In the genomic region with DNA sequence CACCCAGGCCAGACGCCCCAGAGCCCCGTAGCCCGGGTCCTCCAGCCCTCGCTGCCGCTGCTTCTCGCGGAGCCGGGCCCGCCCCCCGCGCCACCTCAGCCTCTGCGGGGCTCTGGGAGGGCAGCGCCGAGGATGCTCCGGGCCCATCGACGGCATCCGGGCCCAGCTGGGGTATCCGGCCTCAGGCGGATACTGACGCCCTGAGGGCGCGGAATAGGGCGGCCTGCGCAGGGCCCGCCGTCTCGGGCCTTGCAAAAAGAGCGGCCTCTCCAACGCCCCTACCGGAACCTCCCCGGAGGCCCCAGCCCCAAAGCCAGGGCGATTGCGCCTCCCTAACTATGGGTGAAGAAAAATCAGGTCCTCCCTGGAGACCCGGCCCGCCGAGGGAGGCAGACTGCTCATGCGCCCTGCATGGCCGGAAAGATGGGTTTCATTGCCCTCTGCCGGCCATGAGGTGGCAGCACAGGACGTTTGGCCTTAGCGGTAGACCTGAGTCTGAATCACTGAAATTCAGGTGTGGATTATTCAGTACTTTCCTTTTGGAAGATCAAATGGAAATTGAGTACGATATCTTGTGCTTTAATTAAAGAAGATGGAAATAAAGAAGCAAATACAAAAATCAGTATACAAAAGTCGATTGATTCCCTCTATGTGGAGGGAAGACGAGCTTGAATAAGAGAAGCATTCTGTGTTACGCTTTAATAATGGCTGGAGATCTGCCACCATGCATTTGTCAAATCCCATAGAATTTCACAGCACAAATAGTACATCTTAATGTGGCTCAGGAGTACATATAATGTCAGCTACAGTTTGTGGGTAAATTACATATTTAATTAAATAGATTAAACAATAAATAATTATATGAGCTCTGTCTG, we compare ENCODE assay signal across 8 cellular contexts. TPM values are rescaled to one million over a fixed set of nuclear protein-coding genes. Genes with fewer than 3 reads are reported as not detected.
DNase-seq lines count a peak whose midpoint lies in the region; TF ChIP-seq lines count a peak whose summit lies in the region.
"Not testable (repeated sequence)": the region's sequence is repeated elsewhere in the genome, so short reads cannot be mapped to it uniquely, and the experiment has no call there.

No MANE protein-coding gene starts in this region.

- H3K36me3 Mint-ChIP-seq in activated CD4-positive, alpha-beta memory T cell treated with anti-CD3 and anti-CD28 coated beads, Interleukin-2, amount 10 ng/mL, durations not matched to agents 7 days and 5 days (ENCODE audit: low read depth); progenitor cell of endocrine pancreas (ENCODE audit: insufficient read depth): not testable (repeated sequence)

- H3K4me1 ChIP-seq in NT2/D1 (ENCODE audit: insufficient read depth, insufficient read length); iPS-15b (ENCODE audit: control insufficient read depth, insufficient read depth, low read length); subcutaneous abdominal adipose tissue (ENCODE audit: control insufficient read depth in 5 of 5, insufficient read depth in 5 of 5, low read length in 5 of 5): not testable (repeated sequence)

- H3K4me3 ChIP-seq in NT2/D1 (ENCODE audit: insufficient read length, low read depth), result peak overlapping the region; percentile 4
- peak overlapping the region; percentile 35 for H3K4me3 ChIP-seq in iPS-15b (ENCODE audit: low read depth, low read length)
- H3K4me3 ChIP-seq in subcutaneous abdominal adipose tissue (ENCODE audit: low read depth in 1 of 5, low read length in 5 of 5), result peak overlapping the region in 4 of 5 donors; percentile 52 to 67 (median 59)

- H3K27me3 Mint-ChIP-seq in activated CD4-positive, alpha-beta memory T cell treated with anti-CD3 and anti-CD28 coated beads, Interleukin-2, amount 10 ng/mL, durations not matched to agents 7 days and 5 days; progenitor cell of endocrine pancreas: not testable (repeated sequence)

- not testable (repeated sequence) for H3K27ac ChIP-seq in subcutaneous abdominal adipose tissue (ENCODE audit: low read depth, low read length)

- CTCF ChIA-PET in activated CD4-positive, alpha-beta memory T cell treated with anti-CD3 and anti-CD28 coated beads, Interleukin-2, amount 10 ng/mL, durations not matched to agents 7 days and 5 days (lab: Charles Lee), result interaction anchor here (1.8 to 3.5 kb wide), 2 partner anchors 12 to 21 kb away, joined by 4 to 18 read pairs; no protein-coding TSS in a partner anchor

- not testable (repeated sequence) for H3K27me3 ChIP-seq in NT2/D1 (ENCODE audit: insufficient read depth, insufficient read length); iPS-15b (ENCODE audit: control insufficient read depth, insufficient read depth, low read length); subcutaneous abdominal adipose tissue (ENCODE audit: control insufficient read depth in 5 of 5, insufficient read depth in 4 of 5, low read length in 5 of 5)

- not testable (repeated sequence) for H3K9me3 ChIP-seq in NT2/D1 (ENCODE audit: insufficient read depth, low read length); iPS-15b (ENCODE audit: control insufficient read depth, insufficient read depth, low read length); subcutaneous abdominal adipose tissue (ENCODE audit: control insufficient read depth in 5 of 5, low read length in 5 of 5)

- peak; percentile 62 for TF ChIP-seq CTCF in progenitor cell of endocrine pancreas (IDR thresholded peaks at IDR 0.05; ENCODE audit: unreplicated experiment)

- peak overlapping the region; percentile 77 for H3K4me3 Mint-ChIP-seq in activated CD4-positive, alpha-beta memory T cell treated with anti-CD3 and anti-CD28 coated beads, Interleukin-2, amount 10 ng/mL, durations not matched to agents 7 days and 5 days
- H3K4me3 Mint-ChIP-seq in progenitor cell of endocrine pancreas (ENCODE audit: low read depth), result peak overlapping the region; percentile 68

- not testable (repeated sequence) for H3K9me3 Mint-ChIP-seq in activated CD4-positive, alpha-beta memory T cell treated with anti-CD3 and anti-CD28 coated beads, Interleukin-2, amount 10 ng/mL, durations not matched to agents 7 days and 5 days; progenitor cell of endocrine pancreas (ENCODE audit: low read depth)

- peak overlapping the region; percentile 64 for H3K9ac ChIP-seq in NT2/D1 (ENCODE audit: insufficient read length, low read depth)
- H3K9ac ChIP-seq in iPS-15b (ENCODE audit: low read depth, low read length), result not testable (repeated sequence)
- peak overlapping the region in 2 of 5 donors; percentile 55 to 62 for H3K9ac ChIP-seq in subcutaneous abdominal adipose tissue (ENCODE audit: low read length in 5 of 5)

- H3K36me3 ChIP-seq in NT2/D1 (ENCODE audit: insufficient read depth, insufficient read length, low read length); iPS-15b (ENCODE audit: control insufficient read depth, insufficient read depth, low read length); subcutaneous abdominal adipose tissue (ENCODE audit: control insufficient read depth in 5 of 5, insufficient read depth in 5 of 5, low read length in 5 of 5): not testable (repeated sequence)

- DNase-seq in DMS53 treated with DMSO at 0.1 percent for 48 hours (lab: John Stamatoyannopoulos, UW; ENCODE audit: unreplicated experiment), result peak; percentile 85
- DNase-seq in KBM-7, result peak; percentile 66
- DNase-seq in NT2/D1 (ENCODE audit: low read depth, low spot score), result peak; percentile 73
- peak; percentile 82 for DNase-seq in activated CD4-positive, alpha-beta memory T cell treated with anti-CD3 and anti-CD28 coated beads, Interleukin-2, amount 10 ng/mL, durations not matched to agents 7 days and 5 days
- DNase-seq in cerebellum (ENCODE audit: low spot score), result peak; percentile 72
- peak; percentile 75 for DNase-seq in progenitor cell of endocrine pancreas (ENCODE audit: low spot score, unreplicated experiment)

- peak overlapping the region; percentile 65 for H3K27ac Mint-ChIP-seq in activated CD4-positive, alpha-beta memory T cell treated with anti-CD3 and anti-CD28 coated beads, Interleukin-2, amount 10 ng/mL, durations not matched to agents 7 days and 5 days
- H3K27ac Mint-ChIP-seq in progenitor cell of endocrine pancreas, result peak overlapping the region; percentile 2

- H3K4me1 Mint-ChIP-seq in activated CD4-positive, alpha-beta memory T cell treated with anti-CD3 and anti-CD28 coated beads, Interleukin-2, amount 10 ng/mL, durations not matched to agents 7 days and 5 days; progenitor cell of endocrine pancreas (ENCODE audit: low read depth): not testable (repeated sequence)

- in situ Hi-C loops in KBM-7 (cut with MboI; ENCODE audit: low pct_unique_long_range_greater_than_20kb, low sequenced_read_pairs), result not testable (repeated sequence)

- POLR2A ChIA-PET in activated CD4-positive, alpha-beta memory T cell treated with anti-CD3 and anti-CD28 coated beads, Interleukin-2, amount 10 ng/mL, durations not matched to agents 7 days and 5 days (lab: Charles Lee), result interaction anchor here (1.3 kb wide), 1 partner anchor 13 kb away, joined by 3 read pairs; no protein-coding TSS in a partner anchor

RNA-seq across cellular contexts. Expression of a gene that starts 19.3 kb away (rescaled TPM):
- total RNA-seq in activated CD4-positive, alpha-beta memory T cell treated with anti-CD3 and anti-CD28 coated beads, Interleukin-2, amount 10 ng/mL, durations not matched to agents 7 days and 5 days, result not detected
- total RNA-seq in cerebellum (not detected), progenitor cell of endocrine pancreas (not detected in 2 replicates)

Comparison
In these comparisons a context has a peak if more than half of its experiments do, and no peak if none do; other contexts are left out.
1. H3K4me3 ChIP-seq: peak in every context shown above with its lines; median percentile 59 in subcutaneous abdominal adipose tissue; 35 in iPS-15b; 4 in NT2/D1.